1 cellular context compared by ENCODE assay signal in genomic region chr1:247037483-247038320, GRCh38.
TF ChIP-seq lines count a peak whose summit lies in the region.

No MANE protein-coding gene starts in this region.

TF ChIP-seq in H1, 55 proteins besides CTCF, POLR2A, EP300 and RAD21:
- TF ChIP-seq CHD2 (IDR thresholded peaks at IDR 0.05; ENCODE audit: low read length) (no peak), ZNF274 (IDR thresholded peaks at IDR 0.05; ENCODE audit: borderline replicate concordance, extremely low read depth, low read length) (peak; percentile 93)
